8 cellular contexts compared by ENCODE assay signal in the genomic region with DNA sequence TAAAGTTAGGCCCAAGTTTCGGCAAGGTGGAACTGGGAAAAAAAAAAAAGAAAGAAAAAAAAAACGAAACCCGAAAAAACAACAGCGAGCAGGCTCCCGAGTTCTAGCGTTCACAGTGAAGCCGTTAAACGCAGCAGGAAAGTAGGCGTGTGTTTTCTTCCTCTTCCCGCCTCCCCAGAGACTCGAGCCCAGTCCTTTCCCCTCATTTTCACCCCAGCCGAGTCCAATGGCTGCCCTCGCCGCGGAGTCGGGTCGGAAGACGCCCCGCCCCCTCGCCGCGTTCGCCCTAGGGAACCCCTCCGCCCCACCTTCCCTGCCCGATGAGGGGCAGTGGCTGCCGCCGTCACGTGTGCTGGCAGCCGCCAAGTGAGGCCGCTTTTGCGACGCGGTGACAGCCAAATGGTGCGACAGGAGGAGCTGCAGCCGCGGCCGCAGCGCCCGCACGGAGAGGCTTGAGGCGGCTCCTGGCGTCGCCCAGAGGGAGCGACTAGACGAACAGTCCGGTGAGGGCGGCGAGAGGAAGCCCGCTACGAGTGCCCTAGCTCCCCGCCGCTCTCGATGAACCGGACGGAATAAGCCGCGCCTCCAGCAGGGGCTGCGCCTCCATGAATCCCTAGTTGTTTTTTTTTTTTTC. TPM values are rescaled to one million over a fixed set of nuclear protein-coding genes. Genes with fewer than 3 reads are reported as not detected.
DNase-seq lines count a peak whose midpoint lies in the region; ATAC-seq and TF ChIP-seq lines count a peak whose summit lies in the region.

Gene PKN2, plus strand, starts transcription at position 426 of the 634 bp plus-strand sequence. CDS start 308 bp downstream, outside the sequence.

- H3K4me2 ChIP-seq in MM.1S (ENCODE audit: low read depth, low read length): peak within 1 kb of the TSS; percentile 76

- peak within 1 kb of the TSS; percentile 86 for H3K4me3 ChIP-seq in MM.1S (ENCODE audit: low read length)
- H3K4me3 ChIP-seq in fibroblast of the aortic adventitia (ENCODE audit: low read depth, low read length): peak within 1 kb of the TSS; percentile 84

- peaks cover 50% of the 10 kb centered on the region for H3K79me2 ChIP-seq in MM.1S (ENCODE audit: low read length)

- H3K9ac ChIP-seq in MM.1S (ENCODE audit: low read length): peak within 1 kb of the TSS; percentile 84

- H3K9me2 ChIP-seq in MM.1S (replicated peaks; ENCODE audit: insufficient read depth, low read length): no peaks in the 10 kb centered on the region

- no peaks in the 10 kb centered on the region for H3K9me3 Mint-ChIP-seq in nephron progenitor cell
- H3K9me3 Mint-ChIP-seq in stimulated activated naive CD8-positive, alpha-beta T cell treated with anti-CD3 and anti-CD28 coated beads, Interleukin-15, amount 100 ng/mL, for 72 hours: no peaks in the 10 kb centered on the region

- peaks cover 7% of the 10 kb centered on the region; the same call in 1 of the 2 replicates for H4K20me1 ChIP-seq in MM.1S (ENCODE audit: insufficient read depth, low read length)

- peaks cover 29% of the 10 kb centered on the region for H3K4me1 Mint-ChIP-seq in nephron progenitor cell
- peaks cover 31% of the 10 kb centered on the region for H3K4me1 Mint-ChIP-seq in stimulated activated naive CD8-positive, alpha-beta T cell treated with anti-CD3 and anti-CD28 coated beads, Interleukin-15, amount 100 ng/mL, for 72 hours

- peak; percentile 100 for DNase-seq in GDM1 (lab: John Stamatoyannopoulos, UW)
- DNase-seq in HCEC 1CT: peak; percentile 99
- peak; percentile 99 for DNase-seq in MM.1S
- peak; percentile 94 for DNase-seq in SIG-M5 (lab: John Stamatoyannopoulos, UW)
- DNase-seq in activated gamma-delta T cell (lab: John Stamatoyannopoulos, UW): peak; percentile 97
- DNase-seq in fibroblast of the aortic adventitia (ENCODE audit: low read depth): peak; percentile 97
- DNase-seq in nephron progenitor cell: peak; percentile 97
- DNase-seq in stimulated activated naive CD8-positive, alpha-beta T cell treated with anti-CD3 and anti-CD28 coated beads, Interleukin-15, amount 100 ng/mL, for 72 hours: peak; percentile 98

- peak within 1 kb of the TSS; percentile 90 for H3K27ac ChIP-seq in MM.1S (ENCODE audit: low read length)

- no peaks in the 10 kb centered on the region for H3K36me3 ChIP-seq in MM.1S (replicated peaks; ENCODE audit: insufficient read depth, low read length)

- H2AFZ ChIP-seq in MM.1S (ENCODE audit: low read length): peak within 1 kb of the TSS; percentile 92

- peaks cover 8% of the 10 kb centered on the region for H3K36me3 Mint-ChIP-seq in nephron progenitor cell (ENCODE audit: low read depth)

- H3K27me3 Mint-ChIP-seq in nephron progenitor cell (ENCODE audit: low read depth, poor library complexity): peaks cover 6% of the 10 kb centered on the region
- H3K27me3 Mint-ChIP-seq in stimulated activated naive CD8-positive, alpha-beta T cell treated with anti-CD3 and anti-CD28 coated beads, Interleukin-15, amount 100 ng/mL, for 72 hours: no peaks in the 10 kb centered on the region

- no peaks in the 10 kb centered on the region for H3K27me3 ChIP-seq in MM.1S (replicated peaks; ENCODE audit: insufficient read depth, low read length)

- H3K9me3 ChIP-seq in MM.1S (replicated peaks; ENCODE audit: insufficient read depth, low read length): no peaks in the 10 kb centered on the region

- TF ChIP-seq CTCF in MM.1S (IDR thresholded peaks at IDR 0.05; ENCODE audit: low read length): peak; percentile 15; the same call in 1 of the 2 replicates
- TF ChIP-seq CTCF in fibroblast of the aortic adventitia (IDR thresholded peaks at IDR 0.05; ENCODE audit: insufficient read depth, low read length): peak; percentile 11
- no peak for TF ChIP-seq CTCF in nephron progenitor cell (IDR thresholded peaks at IDR 0.05)

- peaks cover 17% of the 10 kb centered on the region; the same call in 1 of the 2 replicates for H3K4me1 ChIP-seq in MM.1S (ENCODE audit: low read length)

- peak; percentile 93 for ATAC-seq in stimulated activated naive CD8-positive, alpha-beta T cell treated with anti-CD3 and anti-CD28 coated beads, Interleukin-15, amount 100 ng/mL, for 72 hours

- peak within 1 kb of the TSS; percentile 98 for H3K27ac Mint-ChIP-seq in nephron progenitor cell
- peak within 1 kb of the TSS; percentile 97 for H3K27ac Mint-ChIP-seq in stimulated activated naive CD8-positive, alpha-beta T cell treated with anti-CD3 and anti-CD28 coated beads, Interleukin-15, amount 100 ng/mL, for 72 hours

- H3K4me3 Mint-ChIP-seq in nephron progenitor cell: peak within 1 kb of the TSS; percentile 97
- peak within 1 kb of the TSS; percentile 91 to 98 for H3K4me3 Mint-ChIP-seq in stimulated activated naive CD8-positive, alpha-beta T cell treated with anti-CD3 and anti-CD28 coated beads, Interleukin-15, amount 100 ng/mL, for 72 hours

- peaks cover 31% of the 10 kb centered on the region for H3F3A ChIP-seq in MM.1S (ENCODE audit: insufficient read depth, low read length)

RNA-seq across cellular contexts. Expression of gene PKN2, which starts in this region (rescaled TPM):
- 40.1 and 58.8 TPM in 2 replicates for total RNA-seq in fibroblast of the aortic adventitia (ENCODE audit: low replicate concordance)

Comparison
In these comparisons a context has a peak if more than half of its experiments do, and no peak if none do; other contexts are left out.
1. Peak in every context shown above with its lines: DNase-seq, ATAC-seq, H3K4me3 ChIP-seq and H3K27ac ChIP-seq.